In genomic region chr1:236753554-236753953, GRCh38 we compare ENCODE assay signal across 8 cellular contexts. TPM values are rescaled to one million over a fixed set of nuclear protein-coding genes. Genes with fewer than 3 reads are reported as not detected.
A peak's percentile ranks its signal among the peaks of the same experiment; 100 is the strongest.
DNase-seq lines count a peak whose midpoint lies in the region; ATAC-seq and TF ChIP-seq lines count a peak whose summit lies in the region.

No MANE protein-coding gene starts in this region.

- no peak overlapping the region for H3K27ac Mint-ChIP-seq in effector memory CD8-positive, alpha-beta T cell
- no peak overlapping the region for H3K27ac Mint-ChIP-seq in naive thymus-derived CD8-positive, alpha-beta T cell

- H3K27me3 Mint-ChIP-seq in effector memory CD8-positive, alpha-beta T cell: peaks cover 25 to 39% of the 10 kb centered on the region in 2 donors
- H3K27me3 Mint-ChIP-seq in naive thymus-derived CD8-positive, alpha-beta T cell: peaks cover under 1 to 7% (median 4%) of the 10 kb centered on the region in 5 donors

- no peaks in the 10 kb centered on the region for H3K4me1 Mint-ChIP-seq in effector memory CD8-positive, alpha-beta T cell (ENCODE audit: low read depth in 2 of 2)
- no peaks in the 10 kb centered on the region for H3K4me1 Mint-ChIP-seq in naive thymus-derived CD8-positive, alpha-beta T cell

- H3K4me3 Mint-ChIP-seq in effector memory CD8-positive, alpha-beta T cell: no peak overlapping the region
- H3K4me3 Mint-ChIP-seq in naive thymus-derived CD8-positive, alpha-beta T cell: no peak overlapping the region

- H4K20me1 ChIP-seq in neural cell (ENCODE audit: insufficient read depth): no peaks in the 10 kb centered on the region

- H3K27me3 ChIP-seq in neural cell (ENCODE audit: insufficient read depth, low read depth, low read length): no peaks in the 10 kb centered on the region

- H3K4me2 ChIP-seq in neural cell (ENCODE audit: low read length): no peak overlapping the region

- H3K9me3 Mint-ChIP-seq in effector memory CD8-positive, alpha-beta T cell: no peaks in the 10 kb centered on the region
- H3K9me3 Mint-ChIP-seq in naive thymus-derived CD8-positive, alpha-beta T cell: no peaks in the 10 kb centered on the region

- H3K36me3 ChIP-seq in neural cell (ENCODE audit: insufficient read depth, low read length): no peaks in the 10 kb centered on the region

- peak; percentile 45 for TF ChIP-seq CTCF in GM10266 (IDR thresholded peaks at IDR 0.05; ENCODE audit: control insufficient read depth, insufficient read depth, low read depth, missing control alignments)
- peak; percentile 56 for TF ChIP-seq CTCF in neural cell (IDR thresholded peaks at IDR 0.05; ENCODE audit: poor library complexity, severe bottlenecking)

- no peak for TF ChIP-seq EP300 in neural cell (conservative IDR thresholded peaks at IDR 0.05; ENCODE audit: poor library complexity, severe bottlenecking)

- no peaks in the 10 kb centered on the region for H3K9me2 ChIP-seq in neural cell (ENCODE audit: insufficient read depth, low read length)

- no peaks in the 10 kb centered on the region for H3F3A ChIP-seq in neural cell (ENCODE audit: insufficient read depth, low read length, poor library complexity, severe bottlenecking)

- H3K36me3 Mint-ChIP-seq in effector memory CD8-positive, alpha-beta T cell (ENCODE audit: insufficient read depth): no peaks in the 10 kb centered on the region
- H3K36me3 Mint-ChIP-seq in naive thymus-derived CD8-positive, alpha-beta T cell: no peaks in the 10 kb centered on the region

- no peak overlapping the region for H3K4me3 ChIP-seq in neural cell (ENCODE audit: low read length)

- H3K9ac ChIP-seq in neural cell (ENCODE audit: low read length): no peak overlapping the region

- H2AFZ ChIP-seq in neural cell (ENCODE audit: low read depth, low read length): no peak overlapping the region

- DNase-seq in GM10266 (ENCODE audit: extremely low spot score) (no peak), NCI-H146 (lab: John Stamatoyannopoulos, UW) (peak; percentile 73), cerebellar cortex (ENCODE audit: low spot score) (peak; percentile 72)
- DNase-seq in stimulated activated CD4-positive, alpha-beta T cell treated with anti-CD3 and anti-CD28 coated beads, Interleukin-4, amount 100 ng/mL, for 4 hours: no peak
- DNase-seq in effector memory CD8-positive, alpha-beta T cell: no peak
- no peak for DNase-seq in naive thymus-derived CD8-positive, alpha-beta T cell

- POLR2A ChIA-PET in naive thymus-derived CD8-positive, alpha-beta T cell (lab: Charles Lee): no interaction called here

- peak; percentile 63 for TF ChIP-seq RAD21 in neural cell (conservative IDR thresholded peaks at IDR 0.05)

- H3K79me2 ChIP-seq in neural cell (replicated peaks; ENCODE audit: insufficient read depth, low read length): no peaks in the 10 kb centered on the region

- H3K9me3 ChIP-seq in neural cell (ENCODE audit: low read length): no peaks in the 10 kb centered on the region

- no peak for ATAC-seq in HG02938 (IDR thresholded peaks at IDR 0.05; ENCODE audit: unreplicated experiment)
- no peak for ATAC-seq in effector memory CD8-positive, alpha-beta T cell (replicated peaks)
- ATAC-seq in naive thymus-derived CD8-positive, alpha-beta T cell: no peak

- H3K27ac ChIP-seq in neural cell (ENCODE audit: low read length): no peak overlapping the region

TF ChIP-seq in neural cell, 6 proteins besides CTCF, POLR2A, EP300 and RAD21:
- TF ChIP-seq REST (IDR thresholded peaks at IDR 0.05; ENCODE audit: borderline replicate concordance) (no peak), POLR2AphosphoS5 (IDR thresholded peaks at IDR 0.05) (no peak), TAF1 (IDR thresholded peaks at IDR 0.05; ENCODE audit: low read depth) (no peak), SMC3 (conservative IDR thresholded peaks at IDR 0.05; ENCODE audit: poor library complexity) (peak; percentile 63), MXI1 (conservative IDR thresholded peaks at IDR 0.05; ENCODE audit: poor library complexity, severe bottlenecking) (no peak), EZH2 (IDR thresholded peaks at IDR 0.05; ENCODE audit: borderline replicate concordance, insufficient read depth, low read length, poor library complexity, severe bottlenecking) (no peak)
TF ChIP-seq in neural cell: peak in this region for 1.

RNA-seq across cellular contexts. Expression of gene MTR, which starts 41.5 kb away (rescaled TPM):
- 14.1 and 15.0 TPM in 2 replicates for polyA plus RNA-seq in neural cell
- polyA minus RNA-seq in neural cell: 19.4 and 19.5 TPM in 2 replicates
- total RNA-seq in naive thymus-derived CD8-positive, alpha-beta T cell: 10 to 100 TPM; 67.1 to 67.9 TPM
- polyA plus RNA-seq in naive thymus-derived CD8-positive, alpha-beta T cell: 10 to 100 TPM; 14.8 to 25.6 (median 18.3) TPM

Comparison
In these comparisons a context has a peak if more than half of its experiments do, and no peak if none do; other contexts are left out.
1. DNase-seq: peak in NCI-H146 (single experiment) and cerebellar cortex (single experiment); none in GM10266 (single experiment), stimulated activated CD4-positive, alpha-beta T cell treated with anti-CD3 and anti-CD28 coated beads, Interleukin-4, amount 100 ng/mL, for 4 hours (0 of 2), effector memory CD8-positive, alpha-beta T cell (0 of 3) and naive thymus-derived CD8-positive, alpha-beta T cell (0 of 10).